ENCODE assay signal across 19 cellular contexts in genomic region chr15:98528056-98528725, GRCh38.
A peak's percentile ranks its signal among the peaks of the same experiment; 100 is the strongest.
DNase-seq lines count a peak whose midpoint lies in the region; ATAC-seq, FAIRE-seq and TF ChIP-seq lines count a peak whose summit lies in the region.
"Had no signal": no experiment of that assay in that cellular context is flagged by ENCODE, and none has a peak within 500 bp of the region (broad histone marks: within the 10 kb centered on the region; RNA-seq: fewer than 3 reads in every experiment).

No MANE protein-coding gene starts in this region.

- H3K4me3 ChIP-seq in K562: no peak overlapping the region
- H3K4me3 ChIP-seq: BLaER1, HAP-1 had no signal

- ATAC-seq in K562 (no peak), omental fat pad (ENCODE audit: low FRiP score) (peak; percentile 41), GM21526 (IDR thresholded peaks at IDR 0.05; ENCODE audit: low FRiP score, unreplicated experiment) (no peak)

- no peak for FAIRE-seq in K562 (lab: Jason Lieb, UNC)
- FAIRE-seq: GM12892, GM19239, H1, HTR-8/SVneo had no signal

- no peaks in the 10 kb centered on the region for H3K36me3 ChIP-seq in K562 (ENCODE audit: control insufficient read depth, insufficient read depth, low read length)
- H3K36me3 ChIP-seq: BLaER1, HAP-1 had no signal

- no peak for TF ChIP-seq POLR2A in K562 (conservative IDR thresholded peaks at IDR 0.05)

- no peak overlapping the region for H2AFZ ChIP-seq in K562 (ENCODE audit: low read depth, low read length)

- peaks cover 15 to 19% of the 10 kb centered on the region in 2 experiments; a peak in 4 of 5 replicates for H3K27me3 ChIP-seq in K562 (ENCODE audit: control insufficient read depth in 2 of 2, insufficient read depth in 2 of 2, low read length in 2 of 2)
- H3K27me3 ChIP-seq: BLaER1 had no signal

- no TSS peak for BruUV-seq in K562 (replicated peaks; lab: Mats Ljungman, UMichigan)

- no peak overlapping the region for H3K27ac ChIP-seq in K562 (ENCODE audit: extremely low read depth, low read depth, low read length)
- H3K27ac ChIP-seq: 22Rv1, BLaER1 had no signal

- CTCF ChIA-PET in K562 (lab: Yijun Ruan, JAX; ENCODE audit: low intra/inter-chr PET ratio): no interaction called here

- TF ChIP-seq EP300 in K562 (IDR thresholded peaks at IDR 0.05; ENCODE audit: low read length): no peak

- TF ChIP-seq RAD21 in K562 (CRISPR knock-in tag; conservative IDR thresholded peaks at IDR 0.05 in 1 of 2, IDR thresholded peaks at IDR 0.05 in 1 of 2): no peak

- no peaks in the 10 kb centered on the region for H3K79me2 ChIP-seq in K562 (ENCODE audit: control insufficient read depth, insufficient read depth, low read length)

- no peaks in the 10 kb centered on the region for H3K9me3 ChIP-seq in K562 (replicated peaks; ENCODE audit: control insufficient read depth, insufficient read depth, low read depth, low read length)
- H3K9me3 ChIP-seq: BLaER1, HAP-1 had no signal

- WGBS in K562 (ENCODE audit: insufficient coverage, low coverage, missing lambda C conversion rate): 0% methylated on average over 8 of the region's 8 CpGs

- intact Hi-C loops in K562 (cut with micrococcal nuclease): no loop called here

- POLR2A ChIA-PET in K562 (lab: Yijun Ruan, JAX): no interaction called here

- no peak overlapping the region for H3K4me2 ChIP-seq in K562 (ENCODE audit: insufficient read depth, low read length)
- H3K4me2 ChIP-seq: BLaER1 had no signal

- DNase-seq in DMS53 (lab: John Stamatoyannopoulos, UW) (peak; percentile 8), DMS53 treated with DMSO at 0.1 percent for 48 hours (lab: John Stamatoyannopoulos, UW; ENCODE audit: unreplicated experiment) (no peak), K562 (ENCODE audit: extremely low read depth in 1 of 4, low spot score in 3 of 4) (no peak), omental fat pad (ENCODE audit: low spot score) (no peak), NCI-H748 treated with DMSO at 0.1 percent for 48 hours (lab: John Stamatoyannopoulos, UW) (no peak), NCI-H774 (lab: John Stamatoyannopoulos, UW) (no peak)
- DNase-seq in activated CD4-positive, CD25-positive, alpha-beta regulatory T cell treated with anti-CD3 and anti-CD28 coated beads, Interleukin-2, amount 50 U/mL, for 72 hours: no peak
- DNase-seq: AML-193; CD4-positive, CD25-positive, alpha-beta regulatory T cell; DND-41; GDM1 had no signal

- H3K9me1 ChIP-seq in K562 (ENCODE audit: control insufficient read depth, insufficient read depth, low read length): no peaks in the 10 kb centered on the region

- in situ Hi-C loops in K562 (cut with MboI): no loop called here

- H3K9ac ChIP-seq in K562 (ENCODE audit: insufficient read depth in 1 of 2, low read depth in 2 of 2, low read length in 2 of 2): no peak overlapping the region
- H3K9ac ChIP-seq: BLaER1 had no signal

- TF ChIP-seq CTCF in K562 (IDR thresholded peaks at IDR 0.05 in 2 of 3, conservative IDR thresholded peaks at IDR 0.05 in 1 of 3; ENCODE audit: insufficient read depth in 2 of 3, low read depth in 1 of 3, low read length in 3 of 3) (no peak), omental fat pad (IDR thresholded peaks at IDR 0.05) (no peak)

- no peaks in the 10 kb centered on the region for H4K20me1 ChIP-seq in K562 (replicated peaks; ENCODE audit: control insufficient read depth, insufficient read depth, low read length)
- H4K20me1 ChIP-seq: BLaER1 had no signal

- H3K4me1 ChIP-seq in K562 (replicated peaks in 1 of 2; ENCODE audit: control insufficient read depth in 2 of 2, insufficient read depth in 2 of 2, low read length in 2 of 2): no peaks in the 10 kb centered on the region
- H3K4me1 ChIP-seq: HAP-1 had no signal

TF ChIP-seq in K562, 482 proteins besides CTCF, POLR2A, EP300 and RAD21:
- TF ChIP-seq ZNF316 (IDR thresholded peaks at IDR 0.05) (peak; percentile 53), KHSRP (IDR thresholded peaks at IDR 0.05) (no peak), SMARCA5 (IDR thresholded peaks at IDR 0.05) (no peak), ZNF76 (CRISPR knock-in tag; IDR thresholded peaks at IDR 0.05; ENCODE audit: borderline replicate concordance) (no peak)
- TF ChIP-seq, protein P1, sequence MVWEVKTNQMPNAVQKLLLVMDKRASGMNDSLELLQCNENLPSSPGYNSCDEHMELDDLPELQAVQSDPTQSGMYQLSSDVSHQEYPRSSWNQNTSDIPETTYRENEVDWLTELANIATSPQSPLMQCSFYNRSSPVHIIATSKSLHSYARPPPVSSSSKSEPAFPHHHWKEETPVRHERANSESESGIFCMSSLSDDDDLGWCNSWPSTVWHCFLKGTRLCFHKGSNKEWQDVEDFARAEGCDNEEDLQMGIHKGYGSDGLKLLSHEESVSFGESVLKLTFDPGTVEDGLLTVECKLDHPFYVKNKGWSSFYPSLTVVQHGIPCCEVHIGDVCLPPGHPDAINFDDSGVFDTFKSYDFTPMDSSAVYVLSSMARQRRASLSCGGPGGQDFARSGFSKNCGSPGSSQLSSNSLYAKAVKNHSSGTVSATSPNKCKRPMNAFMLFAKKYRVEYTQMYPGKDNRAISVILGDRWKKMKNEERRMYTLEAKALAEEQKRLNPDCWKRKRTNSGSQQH (CRISPR knock-in tag; IDR thresholded peaks at IDR 0.05): no peak
- TF ChIP-seq, protein P2, sequence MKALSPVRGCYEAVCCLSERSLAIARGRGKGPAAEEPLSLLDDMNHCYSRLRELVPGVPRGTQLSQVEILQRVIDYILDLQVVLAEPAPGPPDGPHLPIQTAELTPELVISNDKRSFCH (CRISPR knock-in tag; IDR thresholded peaks at IDR 0.05): no peak
- TF ChIP-seq, protein P2 (tag; IDR thresholded peaks at IDR 0.05): no peak
